In genomic region chr10:88401671-88402347, GRCh38 we compare ENCODE assay signal across 8 cellular contexts.
A peak's percentile ranks its signal among the peaks of the same experiment; 100 is the strongest.
DNase-seq lines count a peak whose midpoint lies in the region; ATAC-seq and TF ChIP-seq lines count a peak whose summit lies in the region.

No MANE protein-coding gene starts in this region.

- no peak for ATAC-seq in GM19035 (IDR thresholded peaks at IDR 0.05; ENCODE audit: unreplicated experiment)

- no peak overlapping the region for H3K4me3 ChIP-seq in hepatocyte

- no peaks in the 10 kb centered on the region for H3K36me3 ChIP-seq in hepatocyte (replicated peaks; ENCODE audit: insufficient read depth, low read depth)

- H3K4me1 ChIP-seq in hepatocyte (ENCODE audit: insufficient read depth), result no peaks in the 10 kb centered on the region

- no peaks in the 10 kb centered on the region for H3K9me2 ChIP-seq in hepatocyte (replicated peaks; ENCODE audit: insufficient read depth)

- peak; percentile 19 for TF ChIP-seq CTCF in hepatocyte (IDR thresholded peaks at IDR 0.05; ENCODE audit: poor library complexity)

- H3K4me2 ChIP-seq in hepatocyte, result no peak overlapping the region

- H4K20me1 ChIP-seq in hepatocyte (ENCODE audit: insufficient read depth, poor library complexity, severe bottlenecking), result no peaks in the 10 kb centered on the region

- no peaks in the 10 kb centered on the region for H3K27me3 ChIP-seq in hepatocyte

- 75% methylated on average over 2 of the region's 2 CpGs for WGBS in hepatocyte (ENCODE audit: low lambda C conversion rate, missing lambda C conversion rate)

- H3K9me3 ChIP-seq in hepatocyte (ENCODE audit: low read depth), result peaks cover 6% of the 10 kb centered on the region

- peak; percentile 21 for DNase-seq in AG08396 (ENCODE audit: low spot score)
- DNase-seq in HCEC 1CT, result peak; percentile 34
- DNase-seq in SW480 (ENCODE audit: low spot score), result peak; percentile 22
- DNase-seq in hepatocyte (ENCODE audit: low spot score), result no peak
- DNase-seq in activated CD4-positive, alpha-beta T cell treated with anti-CD3 and anti-CD28 coated beads, Interleukin-2, amount 50 U/mL, for 4 hours, result no peak
- DNase-seq in D341Med (ENCODE audit: low spot score), result no peak
- DNase-seq in activated CD8-positive, alpha-beta memory T cell treated with anti-CD3 and anti-CD28 coated beads for 24 hours, result no peak

- H2AFZ ChIP-seq in hepatocyte, result no peak overlapping the region

- H3K27ac ChIP-seq in hepatocyte, result no peak overlapping the region

- H3K79me2 ChIP-seq in hepatocyte, result no peaks in the 10 kb centered on the region

Comparison
In these comparisons a context has a peak if more than half of its experiments do, and no peak if none do; other contexts are left out.
1. DNase-seq: peak in AG08396 (single experiment), HCEC 1CT (single experiment) and SW480 (single experiment); none in hepatocyte (single experiment), activated CD4-positive, alpha-beta T cell treated with anti-CD3 and anti-CD28 coated beads, Interleukin-2, amount 50 U/mL, for 4 hours (0 of 2), D341Med (single experiment) and activated CD8-positive, alpha-beta memory T cell treated with anti-CD3 and anti-CD28 coated beads for 24 hours (single experiment).